Comparison of ENCODE assay signal across 2 cellular contexts in the genomic region with DNA sequence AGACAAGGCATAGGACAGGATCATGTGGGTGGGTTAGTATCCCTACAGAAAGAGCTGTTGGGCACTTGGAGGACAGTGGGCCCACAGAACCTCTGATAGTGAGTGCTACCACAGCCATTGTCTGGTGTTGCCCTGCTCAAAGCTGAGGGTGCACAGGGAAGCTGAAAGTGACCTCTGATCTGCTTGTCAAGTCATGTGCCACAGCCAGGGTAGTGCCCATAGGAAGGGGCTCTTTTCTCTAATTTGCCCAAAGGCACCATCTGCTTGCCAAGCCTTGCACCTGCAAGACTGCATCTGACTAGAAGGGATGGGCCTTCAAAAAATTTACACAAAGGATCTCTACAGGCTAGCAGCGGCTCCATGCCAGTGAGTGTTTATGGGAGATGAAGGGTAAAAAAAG.
TF ChIP-seq lines count a peak whose summit lies in the region.

No MANE protein-coding gene starts in this region.

TF ChIP-seq in IMR-90, 13 proteins besides CTCF, POLR2A, EP300 and RAD21 (continued from another document):
- TF ChIP-seq, protein P1, sequence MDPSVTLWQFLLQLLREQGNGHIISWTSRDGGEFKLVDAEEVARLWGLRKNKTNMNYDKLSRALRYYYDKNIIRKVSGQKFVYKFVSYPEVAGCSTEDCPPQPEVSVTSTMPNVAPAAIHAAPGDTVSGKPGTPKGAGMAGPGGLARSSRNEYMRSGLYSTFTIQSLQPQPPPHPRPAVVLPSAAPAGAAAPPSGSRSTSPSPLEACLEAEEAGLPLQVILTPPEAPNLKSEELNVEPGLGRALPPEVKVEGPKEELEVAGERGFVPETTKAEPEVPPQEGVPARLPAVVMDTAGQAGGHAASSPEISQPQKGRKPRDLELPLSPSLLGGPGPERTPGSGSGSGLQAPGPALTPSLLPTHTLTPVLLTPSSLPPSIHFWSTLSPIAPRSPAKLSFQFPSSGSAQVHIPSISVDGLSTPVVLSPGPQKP (IDR thresholded peaks at IDR 0.05; ENCODE audit: borderline replicate concordance, low read depth, low read length), result no peak
- TF ChIP-seq USF2 (IDR thresholded peaks at IDR 0.05; ENCODE audit: low read depth, low read length) (no peak), MAZ (IDR thresholded peaks at IDR 0.05; ENCODE audit: borderline replicate concordance, low read depth, low read length) (no peak), SMC3 (IDR thresholded peaks at IDR 0.05; ENCODE audit: low read depth, low read length) (no peak), FOS (IDR thresholded peaks at IDR 0.05; ENCODE audit: low read depth, low read length) (no peak), CHD1 (IDR thresholded peaks at IDR 0.05; ENCODE audit: low read depth, low read length) (no peak), RCOR1 (IDR thresholded peaks at IDR 0.05; ENCODE audit: insufficient replicate concordance, low read length) (no peak), MAFK (IDR thresholded peaks at IDR 0.05; ENCODE audit: low read depth, low read length) (no peak), CEBPB (IDR thresholded peaks at IDR 0.05; ENCODE audit: low read depth, low read length) (no peak), RFX5 (IDR thresholded peaks at IDR 0.05; ENCODE audit: low read depth, low read length) (no peak), MXI1 (IDR thresholded peaks at IDR 0.05; ENCODE audit: borderline replicate concordance, low read depth, low read length) (no peak), BHLHE40 (IDR thresholded peaks at IDR 0.05; ENCODE audit: low read depth, low read length) (no peak)

TF ChIP-seq in HepG2, 621 proteins besides CTCF, POLR2A, EP300 and RAD21 (continued from another document):
- TF ChIP-seq LBX2 (CRISPR knock-in tag; IDR thresholded peaks at IDR 0.05; ENCODE audit: borderline replicate concordance) (no peak), POLR2AphosphoS2 (IDR thresholded peaks at IDR 0.05; ENCODE audit: low read depth, low read length) (no peak)
